In genomic region chr17:50275279-50275678, GRCh38 we compare ENCODE assay signal across 20 cellular contexts. TPM values are rescaled to one million over a fixed set of nuclear protein-coding genes. Genes with fewer than 3 reads are reported as not detected.
DNase-seq lines count a peak whose midpoint lies in the region; TF ChIP-seq lines count a peak whose summit lies in the region.
"Had no signal": no experiment of that assay in that cellular context is flagged by ENCODE, and none has a peak within 500 bp of the region (broad histone marks: within the 10 kb centered on the region; RNA-seq: fewer than 3 reads in every experiment).

No MANE protein-coding gene starts in this region.

- H2BK20ac ChIP-seq in H9 (ENCODE audit: low read depth, low read length, poor library complexity, severe bottlenecking) = no peak overlapping the region

- H3K27ac ChIP-seq in H9 (ENCODE audit: insufficient read length, low read depth, low read length) = no peak overlapping the region
- H3K27ac ChIP-seq in RWPE1 = peak overlapping the region; percentile 39; the same call in 1 of the 2 replicates
- H3K27ac ChIP-seq in iPS-18a (ENCODE audit: low read length) = no peak overlapping the region

- TF ChIP-seq CTCF in H9 (conservative IDR thresholded peaks at IDR 0.05) = no peak
- no peak for TF ChIP-seq CTCF in RWPE1 (conservative IDR thresholded peaks at IDR 0.05; ENCODE audit: low read depth)
- no peak for TF ChIP-seq CTCF in progenitor cell of endocrine pancreas (IDR thresholded peaks at IDR 0.05; ENCODE audit: unreplicated experiment)

- peaks cover 50 to 55% of the 10 kb centered on the region in 2 experiments for H3K4me1 Mint-ChIP-seq in H9
- H3K4me1 Mint-ChIP-seq in progenitor cell of endocrine pancreas (ENCODE audit: low read depth) = peaks cover 20% of the 10 kb centered on the region
- peaks cover 13% of the 10 kb centered on the region for H3K4me1 Mint-ChIP-seq in T-helper 2 cell treated with Interferon-gamma antibody and Interleukin-4, amounts not matched to agents 5 μg/mL and 100 μg/mL, for 36 hours (ENCODE audit: low read depth)

- no peak overlapping the region for H2AFZ ChIP-seq in H9 (ENCODE audit: low read length)

- no peak overlapping the region for H2BK5ac ChIP-seq in H9 (ENCODE audit: insufficient read length, low read length)

- no peak overlapping the region for H3K14ac ChIP-seq in H9 (ENCODE audit: insufficient read depth, low read length)

- no peak overlapping the region for H2BK120ac ChIP-seq in H9 (ENCODE audit: low read depth, low read length, poor library complexity, severe bottlenecking)

- H2BK15ac ChIP-seq in H9 (ENCODE audit: low read depth, low read length) = no peak overlapping the region

- H3K9me3 Mint-ChIP-seq in H9 = no peaks in the 10 kb centered on the region; a peak in 2 of 5 replicates
- no peaks in the 10 kb centered on the region for H3K9me3 Mint-ChIP-seq in progenitor cell of endocrine pancreas (ENCODE audit: low read depth)
- H3K9me3 Mint-ChIP-seq in T-helper 2 cell treated with Interferon-gamma antibody and Interleukin-4, amounts not matched to agents 5 μg/mL and 100 μg/mL, for 36 hours = no peaks in the 10 kb centered on the region
- H3K9me3 Mint-ChIP-seq: activated CD4-positive, alpha-beta memory T cell treated with anti-CD3 and anti-CD28 coated beads, Interleukin-2, amount 10 ng/mL, durations not matched to agents 7 days and 5 days; activated T-cell treated with anti-CD3 and anti-CD28 coated beads, Interleukin-2, amount 50 U/mL, for 72 hours; IgD-negative memory B cell; neural crest cell had no signal

- no peak overlapping the region for H3K18ac ChIP-seq in H9 (ENCODE audit: insufficient read length, low read depth, low read length)

- no peak overlapping the region for H3K56ac ChIP-seq in H9 (ENCODE audit: insufficient read length, low read depth, low read length)

- H3K4me3 Mint-ChIP-seq in H9 = peak overlapping the region; percentile 66 to 84
- peak overlapping the region; percentile 70 for H3K4me3 Mint-ChIP-seq in progenitor cell of endocrine pancreas (ENCODE audit: low read depth)
- H3K4me3 Mint-ChIP-seq in T-helper 2 cell treated with Interferon-gamma antibody and Interleukin-4, amounts not matched to agents 5 μg/mL and 100 μg/mL, for 36 hours = no peak overlapping the region
- H3K4me3 Mint-ChIP-seq: activated CD4-positive, alpha-beta memory T cell treated with anti-CD3 and anti-CD28 coated beads, Interleukin-2, amount 10 ng/mL, durations not matched to agents 7 days and 5 days; neural crest cell had no signal

- no peak overlapping the region for H3T11ph ChIP-seq in H9 (ENCODE audit: low read length)

- POLR2A ChIA-PET in RWPE1 (lab: Yijun Ruan, JAX; ENCODE audit: low non-redundant PET) = no interaction called here

- CTCF ChIA-PET in RWPE1 (lab: Yijun Ruan, JAX) = interaction anchor here (0.6 to 5.6 kb wide), 3 partner anchors 22 to 77 kb away, joined by 3 to 34 read pairs (median 5); partner anchors contain the start of gene COL1A1

- H3K27me3 ChIP-seq in H9 (ENCODE audit: insufficient read depth, low read length) (peaks cover 4% of the 10 kb centered on the region; the same call in 1 of the 2 replicates), iPS-18a (ENCODE audit: control insufficient read depth, insufficient read depth, low read length) (peaks cover 11% of the 10 kb centered on the region)

- no peaks in the 10 kb centered on the region for H3K36me3 ChIP-seq in iPS-18a (ENCODE audit: control insufficient read depth, low read depth, low read length)

- no peak overlapping the region for H3K4ac ChIP-seq in H9 (ENCODE audit: low read depth, low read length)

- no peak overlapping the region for H4K91ac ChIP-seq in H9 (ENCODE audit: insufficient read length, low read depth, low read length)

- H3K27me3 Mint-ChIP-seq in H9 (ENCODE audit: low read depth) (peaks cover 8% of the 10 kb centered on the region), progenitor cell of endocrine pancreas (peaks cover 22% of the 10 kb centered on the region)
- H3K27me3 Mint-ChIP-seq in T-helper 2 cell treated with Interferon-gamma antibody and Interleukin-4, amounts not matched to agents 5 μg/mL and 100 μg/mL, for 36 hours (ENCODE audit: low read depth) = peaks cover 3% of the 10 kb centered on the region

- peak overlapping the region; percentile 64 for H3K4me2 ChIP-seq in H9 (ENCODE audit: insufficient read depth, insufficient read length, low read length)

- no CpG with 5 or more reads among the region's 7 CpGs for WGBS in H9 (ENCODE audit: extremely low coverage, insufficient read length, low lambda C conversion rate)

- no peak overlapping the region for H4K8ac ChIP-seq in H9 (replicated peaks; ENCODE audit: insufficient read length, low read depth, low read length)

- H3K9me3 ChIP-seq in H9 (ENCODE audit: control insufficient read depth, low read depth, low read length) (no peaks in the 10 kb centered on the region), iPS-18a (ENCODE audit: control insufficient read depth, low read depth, low read length) (no peaks in the 10 kb centered on the region)

- H4K5ac ChIP-seq in H9 (ENCODE audit: insufficient read length, low read depth, low read length) = no peak overlapping the region

- H3K79me2 ChIP-seq in H9 (ENCODE audit: insufficient read depth, low read length) = no peaks in the 10 kb centered on the region

- no peak overlapping the region for H3K9ac ChIP-seq in H9 (ENCODE audit: extremely low read depth, insufficient read length, low read length)
- H3K9ac ChIP-seq in iPS-18a (ENCODE audit: low read length) = no peak overlapping the region

- H3K27ac Mint-ChIP-seq in H9 (0 out of 7 replicates have a peak overlapping the region, but pooled peaks of 1 of the 3 experiments have one; percentile 29), progenitor cell of endocrine pancreas (no peak overlapping the region)
- no peak overlapping the region for H3K27ac Mint-ChIP-seq in T-helper 2 cell treated with Interferon-gamma antibody and Interleukin-4, amounts not matched to agents 5 μg/mL and 100 μg/mL, for 36 hours
- H3K27ac Mint-ChIP-seq: activated CD4-positive, alpha-beta memory T cell treated with anti-CD3 and anti-CD28 coated beads, Interleukin-2, amount 10 ng/mL, durations not matched to agents 7 days and 5 days; activated T-cell treated with anti-CD3 and anti-CD28 coated beads, Interleukin-2, amount 50 U/mL, for 72 hours; IgD-negative memory B cell had no signal

- H3K4me1 ChIP-seq in H9 (ENCODE audit: insufficient read depth, low read length) = peaks cover 18% of the 10 kb centered on the region; the same call in 1 of the 2 replicates
- H3K4me1 ChIP-seq in iPS-18a (ENCODE audit: control insufficient read depth, low read depth, low read length) = peaks cover 27% of the 10 kb centered on the region

- peak; percentile 30 for DNase-seq in H9
- DNase-seq in RWPE1 (ENCODE audit: low spot score) = no peak
- no peak for DNase-seq in progenitor cell of endocrine pancreas (ENCODE audit: low spot score, unreplicated experiment)
- DNase-seq in GF-D8 (lab: John Stamatoyannopoulos, UW) = no peak
- no peak for DNase-seq in cerebellar cortex (ENCODE audit: low spot score)
- DNase-seq in T-helper 2 cell treated with Interferon-gamma antibody and Interleukin-4, amounts not matched to agents 5 μg/mL and 100 μg/mL, for 36 hours (ENCODE audit: low spot score) = no peak
- DNase-seq: activated CD4-positive, alpha-beta memory T cell treated with anti-CD3 and anti-CD28 coated beads, Interleukin-2, amount 10 ng/mL, durations not matched to agents 7 days and 5 days; activated T-cell treated with anti-CD3 and anti-CD28 coated beads, Interleukin-2, amount 50 U/mL, for 72 hours; caudate nucleus; MV-4-11; NCI-H2081 treated with DMSO at 0.1 percent for 48 hours; NCI-H526; right cardiac atrium; stimulated activated CD4-positive, alpha-beta T cell treated with anti-CD3 and anti-CD28 coated beads, Interleukin-2, amount 100 ng/mL, for 24 hours had no signal

- H2BK12ac ChIP-seq in H9 (ENCODE audit: insufficient read length, low read depth, low read length) = no peak overlapping the region

- peak overlapping the region; percentile 51 for H3K4me3 ChIP-seq in iPS-18a (ENCODE audit: low read length)

- H2AK5ac ChIP-seq in H9 (ENCODE audit: insufficient read length, low read length) = no peak overlapping the region

- H4K20me1 ChIP-seq in H9 (ENCODE audit: control insufficient read depth, insufficient read depth, insufficient read length) = no peaks in the 10 kb centered on the region

- H3K36me3 Mint-ChIP-seq in H9 (ENCODE audit: insufficient read depth in 1 of 3, low read depth in 3 of 3) (peaks cover 4 to 10% (median 5%) of the 10 kb centered on the region in 3 experiments; a peak in 5 of 7 replicates), progenitor cell of endocrine pancreas (ENCODE audit: insufficient read depth) (no peaks in the 10 kb centered on the region)
- H3K36me3 Mint-ChIP-seq in T-helper 2 cell treated with Interferon-gamma antibody and Interleukin-4, amounts not matched to agents 5 μg/mL and 100 μg/mL, for 36 hours (ENCODE audit: low read depth) = no peaks in the 10 kb centered on the region

- no peaks in the 10 kb centered on the region for H3K79me1 ChIP-seq in H9 (ENCODE audit: insufficient read depth, low read depth, low read length, poor library complexity, severe bottlenecking)

- peaks cover 10% of the 10 kb centered on the region for H3K23me2 ChIP-seq in H9 (ENCODE audit: insufficient read length, low read depth, low read length, poor library complexity, severe bottlenecking)

- H3K23ac ChIP-seq in H9 (ENCODE audit: insufficient read length, low read depth, low read length) = no peak overlapping the region

RNA-seq across cellular contexts. Expression of gene TMEM92, which starts 1.0 kb away (rescaled TPM):
- total RNA-seq in H9 (2021) (10.9 and 11.2 TPM in 2 replicates), progenitor cell of endocrine pancreas (7.4 and 7.6 TPM in 2 replicates)
- total RNA-seq: frontal cortex, lung microvascular endothelial cell, right cardiac atrium, subcutaneous adipose tissue had no signal
